In the genomic region with DNA sequence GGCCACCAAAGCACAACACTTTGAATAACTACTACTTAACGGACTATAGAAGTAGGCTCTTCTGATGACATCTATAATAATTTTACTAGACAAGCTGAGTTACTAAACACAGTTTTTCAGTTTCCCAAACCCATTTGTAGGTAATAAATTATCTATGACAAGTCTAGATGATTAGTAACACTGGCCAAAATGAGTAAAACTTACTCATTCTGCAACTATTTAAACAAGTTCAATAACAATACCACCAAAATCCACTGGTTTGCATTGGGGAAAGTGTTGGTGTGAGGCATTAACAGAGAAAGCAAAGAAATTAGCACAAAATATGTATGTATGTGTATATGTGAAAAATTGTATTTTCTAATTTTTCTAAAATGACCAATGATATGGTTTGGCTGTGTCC, we compare ENCODE assay signal across 24 cellular contexts.
DNase-seq lines count a peak whose midpoint lies in the region; ATAC-seq and TF ChIP-seq lines count a peak whose summit lies in the region.
"Had no signal": no experiment of that assay in that cellular context is flagged by ENCODE, and none has a peak within 500 bp of the region (broad histone marks: within the 10 kb centered on the region; RNA-seq: fewer than 3 reads in every experiment).

No MANE protein-coding gene starts in this region.

- 92% methylated on average over 1 of the region's 1 CpG for WGBS in SK-N-SH (ENCODE audit: low lambda C conversion rate)

- DNase-seq in SK-N-SH (no peak), RPMI7951 (ENCODE audit: low read depth) (peak; percentile 9), fibroblast of mammary gland (ENCODE audit: low read depth) (peak; percentile 59), ascending aorta (ENCODE audit: low spot score in 2 of 2) (no peak), GM10266 (ENCODE audit: extremely low spot score) (no peak), T-cell (no peak)
- DNase-seq: activated B cell treated with CpG ODN at 0.5 μM for 24 hours; activated CD4-positive, alpha-beta T cell treated with anti-CD3 and anti-CD28 coated beads, Interleukin-2, amount 50 U/mL, for 48 hours; activated effector memory CD4-positive, alpha-beta T cell treated with anti-CD3 and anti-CD28 coated beads, Interleukin-2, amount 50 U/mL, for 16 hours; caudate nucleus; DMS79; GOT3; hypothalamus; lower lobe of right lung; NCI-H1436; NCI-H510A treated with DMSO at 0.1 percent for 48 hours; T-helper 9 cell; thyroid gland had no signal

- TF ChIP-seq EP300 in SK-N-SH (IDR thresholded peaks at IDR 0.05; ENCODE audit: borderline replicate concordance in 1 of 2, low read depth in 1 of 2, low read length in 1 of 2) = peak in 1 of 2 experiments; percentile 16; a peak in 1 of 4 replicates

- no peaks in the 10 kb centered on the region; the same call in 1 of the 2 replicates for H3K9me3 ChIP-seq in SK-N-SH
- peaks cover 0 to 3% of the 10 kb centered on the region in 2 donors for H3K9me3 ChIP-seq in ascending aorta
- H3K9me3 ChIP-seq: thyroid gland had no signal

- H3F3A ChIP-seq in SK-N-SH (replicated peaks; ENCODE audit: insufficient read depth) = no peaks in the 10 kb centered on the region

- H3K9me2 ChIP-seq in SK-N-SH = no peaks in the 10 kb centered on the region

- TF ChIP-seq RAD21 in SK-N-SH (IDR thresholded peaks at IDR 0.05; ENCODE audit: low read length) = no peak

- peaks cover 11 to 31% (median 20%) of the 10 kb centered on the region in 3 donors for H3K9me3 Mint-ChIP-seq in T-cell

- ATAC-seq in SK-N-SH treated with all-trans-retinoic acid at 6 μM for 48 hours (no peak), T-cell (replicated peaks in 1 of 4) (no peak), HG03175 (IDR thresholded peaks at IDR 0.05; ENCODE audit: unreplicated experiment) (no peak)
- ATAC-seq: lower lobe of right lung; stimulated activated memory B cell treated with anti-CD40 and anti-IgM and Interleukin-4, amounts not matched to agents 10 μg/mL and 1 μg/mL and 100 μg/mL, for 72 hours had no signal

- no peaks in the 10 kb centered on the region for H4K20me1 ChIP-seq in SK-N-SH (ENCODE audit: insufficient read depth)

- TF ChIP-seq CTCF in SK-N-SH (IDR thresholded peaks at IDR 0.05) = no peak
- TF ChIP-seq CTCF in fibroblast of mammary gland (conservative IDR thresholded peaks at IDR 0.05; ENCODE audit: control insufficient read depth, insufficient read depth, low read depth, low read length) = no peak
- TF ChIP-seq CTCF in ascending aorta (IDR thresholded peaks at IDR 0.05) = no peak
- TF ChIP-seq CTCF in GM10266 (IDR thresholded peaks at IDR 0.05; ENCODE audit: control insufficient read depth, insufficient read depth, low read depth, missing control alignments) = no peak

- H3K4me3 Mint-ChIP-seq in T-cell = no peak overlapping the region
- H3K4me3 Mint-ChIP-seq: activated B cell treated with CpG ODN at 0.5 μM for 24 hours; dendritic cell treated with granulocyte-macrophage colony-stimulating factor and Interleukin-4, amounts not matched to agents 40 ng/mL and 50 ng/mL, for 4 days; stimulated activated memory B cell treated with anti-CD40 and anti-IgM and Interleukin-4, amounts not matched to agents 10 μg/mL and 1 μg/mL and 100 μg/mL, for 72 hours had no signal

- H2AFZ ChIP-seq in SK-N-SH (ENCODE audit: low read depth) = no peak overlapping the region

- H3K4me3 ChIP-seq in SK-N-SH (ENCODE audit: low read depth in 2 of 2, low read length in 1 of 2) (no peak overlapping the region), fibroblast of mammary gland (ENCODE audit: control insufficient read depth, low read depth, low read length) (no peak overlapping the region), ascending aorta (no peak overlapping the region)
- H3K4me3 ChIP-seq: lower lobe of right lung, thyroid gland had no signal

- intact Hi-C loops in ascending aorta (cut with DNase I) = no loop called here

- CTCF ChIA-PET in SK-N-SH (lab: Yijun Ruan, JAX) (no interaction called here), T-cell (lab: Charles Lee) (no interaction called here)

- H3K4me1 ChIP-seq in SK-N-SH (ENCODE audit: control insufficient read depth in 1 of 2, insufficient read depth in 2 of 2, low read depth in 1 of 2, low read length in 1 of 2) (no peaks in the 10 kb centered on the region), ascending aorta (no peaks in the 10 kb centered on the region)
- H3K4me1 ChIP-seq: lower lobe of right lung, thyroid gland had no signal

- H3K36me3 Mint-ChIP-seq in T-cell = no peaks in the 10 kb centered on the region
- H3K36me3 Mint-ChIP-seq: stimulated activated memory B cell treated with anti-CD40 and anti-IgM and Interleukin-4, amounts not matched to agents 10 μg/mL and 1 μg/mL and 100 μg/mL, for 72 hours had no signal

- H3K4me2 ChIP-seq in SK-N-SH = no peak overlapping the region

- H3K27me3 ChIP-seq in SK-N-SH (ENCODE audit: insufficient read depth) (no peaks in the 10 kb centered on the region), ascending aorta (no peaks in the 10 kb centered on the region)
- H3K27me3 ChIP-seq: thyroid gland had no signal

- H3K4me1 Mint-ChIP-seq in T-cell = no peaks in the 10 kb centered on the region
- H3K4me1 Mint-ChIP-seq: activated B cell treated with CpG ODN at 0.5 μM for 24 hours; stimulated activated memory B cell treated with anti-CD40 and anti-IgM and Interleukin-4, amounts not matched to agents 10 μg/mL and 1 μg/mL and 100 μg/mL, for 72 hours had no signal

- POLR2A ChIA-PET in SK-N-SH (lab: Yijun Ruan, JAX) (no interaction called here), T-cell (lab: Charles Lee) (no interaction called here)

- no peaks in the 10 kb centered on the region for H3K27me3 Mint-ChIP-seq in T-cell
- H3K27me3 Mint-ChIP-seq: activated B cell treated with CpG ODN at 0.5 μM for 24 hours; dendritic cell treated with granulocyte-macrophage colony-stimulating factor and Interleukin-4, amounts not matched to agents 40 ng/mL and 50 ng/mL, for 4 days; stimulated activated memory B cell treated with anti-CD40 and anti-IgM and Interleukin-4, amounts not matched to agents 10 μg/mL and 1 μg/mL and 100 μg/mL, for 72 hours had no signal

- H3K27ac ChIP-seq in SK-N-SH (ENCODE audit: low read depth in 2 of 2, low read length in 1 of 2) = no peak overlapping the region
- no peak overlapping the region for H3K27ac ChIP-seq in ascending aorta
- H3K27ac ChIP-seq: 22Rv1, lower lobe of right lung, thyroid gland had no signal

- H3K9ac ChIP-seq in SK-N-SH = no peak overlapping the region

- H3K36me3 ChIP-seq in SK-N-SH (replicated peaks in 1 of 2; ENCODE audit: control insufficient read depth in 1 of 2, insufficient read depth in 2 of 2, low read length in 1 of 2) (peaks cover 0 to 23% of the 10 kb centered on the region in 2 experiments), ascending aorta (no peaks in the 10 kb centered on the region)
- H3K36me3 ChIP-seq: lower lobe of right lung, thyroid gland had no signal

- H3K27ac Mint-ChIP-seq in T-cell = no peak overlapping the region
- H3K27ac Mint-ChIP-seq: activated B cell treated with CpG ODN at 0.5 μM for 24 hours; dendritic cell treated with granulocyte-macrophage colony-stimulating factor and Interleukin-4, amounts not matched to agents 40 ng/mL and 50 ng/mL, for 4 days; progenitor cell of endocrine pancreas; stimulated activated memory B cell treated with anti-CD40 and anti-IgM and Interleukin-4, amounts not matched to agents 10 μg/mL and 1 μg/mL and 100 μg/mL, for 72 hours had no signal

- no peaks in the 10 kb centered on the region for H3K79me2 ChIP-seq in SK-N-SH (ENCODE audit: insufficient read depth)

TF ChIP-seq in SK-N-SH, 30 proteins besides CTCF, POLR2A, EP300 and RAD21 (continues in another document):
- no peak for TF ChIP-seq FOXJ3 (CRISPR knock-in tag; IDR thresholded peaks at IDR 0.05)
- TF ChIP-seq GABPA (IDR thresholded peaks at IDR 0.05; ENCODE audit: low read depth) = no peak
- no peak for TF ChIP-seq POLR2AphosphoS5 (IDR thresholded peaks at IDR 0.05; ENCODE audit: low read depth, low read length)
- TF ChIP-seq, protein P1, sequence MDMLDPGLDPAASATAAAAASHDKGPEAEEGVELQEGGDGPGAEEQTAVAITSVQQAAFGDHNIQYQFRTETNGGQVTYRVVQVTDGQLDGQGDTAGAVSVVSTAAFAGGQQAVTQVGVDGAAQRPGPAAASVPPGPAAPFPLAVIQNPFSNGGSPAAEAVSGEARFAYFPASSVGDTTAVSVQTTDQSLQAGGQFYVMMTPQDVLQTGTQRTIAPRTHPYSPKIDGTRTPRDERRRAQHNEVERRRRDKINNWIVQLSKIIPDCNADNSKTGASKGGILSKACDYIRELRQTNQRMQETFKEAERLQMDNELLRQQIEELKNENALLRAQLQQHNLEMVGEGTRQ (IDR thresholded peaks at IDR 0.05; ENCODE audit: borderline replicate concordance, low read depth, low read length) = no peak
- TF ChIP-seq, protein P2, sequence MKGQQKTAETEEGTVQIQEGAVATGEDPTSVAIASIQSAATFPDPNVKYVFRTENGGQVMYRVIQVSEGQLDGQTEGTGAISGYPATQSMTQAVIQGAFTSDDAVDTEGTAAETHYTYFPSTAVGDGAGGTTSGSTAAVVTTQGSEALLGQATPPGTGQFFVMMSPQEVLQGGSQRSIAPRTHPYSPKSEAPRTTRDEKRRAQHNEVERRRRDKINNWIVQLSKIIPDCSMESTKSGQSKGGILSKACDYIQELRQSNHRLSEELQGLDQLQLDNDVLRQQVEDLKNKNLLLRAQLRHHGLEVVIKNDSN (IDR thresholded peaks at IDR 0.05; ENCODE audit: borderline replicate concordance, low read depth) = no peak
- no peak for TF ChIP-seq GATA2 (CRISPR knock-in tag; IDR thresholded peaks at IDR 0.05)

TF ChIP-seq in SK-N-SH treated with all-trans-retinoic acid at 6 μM for 48 hours, 23 proteins besides CTCF, POLR2A, EP300 and RAD21 (continues in another document):
- TF ChIP-seq CSDC2 (CRISPR knock-in tag; IDR thresholded peaks at IDR 0.05) = no peak
- no peak for TF ChIP-seq ZNF565 (CRISPR knock-in tag; conservative IDR thresholded peaks at IDR 0.05; ENCODE audit: low read depth)
- no peak for TF ChIP-seq ZNF70 (CRISPR knock-in tag; IDR thresholded peaks at IDR 0.05)
- no peak for TF ChIP-seq BACH2 (CRISPR knock-in tag; IDR thresholded peaks at IDR 0.05; ENCODE audit: borderline replicate concordance)
- TF ChIP-seq TCF4 (CRISPR knock-in tag; IDR thresholded peaks at IDR 0.05; ENCODE audit: borderline replicate concordance) = no peak
- TF ChIP-seq ZNF8 (CRISPR knock-in tag; IDR thresholded peaks at IDR 0.05) = no peak
- no peak for TF ChIP-seq ZFP30 (CRISPR knock-in tag; IDR thresholded peaks at IDR 0.05)
- TF ChIP-seq GLIS3 (CRISPR knock-in tag; IDR thresholded peaks at IDR 0.05) = no peak
- TF ChIP-seq RARB (CRISPR knock-in tag; IDR thresholded peaks at IDR 0.05) = no peak
- TF ChIP-seq ZFP3 (CRISPR knock-in tag; IDR thresholded peaks at IDR 0.05) = no peak
- no peak for TF ChIP-seq ARNTL (CRISPR knock-in tag; IDR thresholded peaks at IDR 0.05; ENCODE audit: borderline replicate concordance, low read depth)
- TF ChIP-seq SNAI2 (CRISPR knock-in tag; IDR thresholded peaks at IDR 0.05) = no peak

Comparison
In these comparisons a context has a peak if more than half of its experiments do, and no peak if none do; other contexts are left out.
1. DNase-seq: peak in RPMI7951 (single experiment) and fibroblast of mammary gland (single experiment); none in SK-N-SH (single experiment), ascending aorta (0 of 2), GM10266 (single experiment) and T-cell (0 of 34).